ENCODE assay signal across 11 cellular contexts in genomic region chr1:62070384-62071011, GRCh38.
DNase-seq lines count a peak whose midpoint lies in the region; ATAC-seq and TF ChIP-seq lines count a peak whose summit lies in the region.
"Had no signal": no experiment of that assay in that cellular context is flagged by ENCODE, and none has a peak within 500 bp of the region (broad histone marks: within the 10 kb centered on the region; RNA-seq: fewer than 3 reads in every experiment).

No MANE protein-coding gene starts in this region.

- H3K4me3 ChIP-seq in osteoblast (ENCODE audit: insufficient read depth, low read length), result no peak overlapping the region
- H3K4me3 ChIP-seq: SK-N-MC had no signal

- no peak for ATAC-seq in HG03196 (IDR thresholded peaks at IDR 0.05; ENCODE audit: unreplicated experiment)
- ATAC-seq in HG03378 (IDR thresholded peaks at IDR 0.05; ENCODE audit: unreplicated experiment), result no peak

- no peaks in the 10 kb centered on the region for H3K36me3 ChIP-seq in osteoblast (ENCODE audit: insufficient read depth, low read length)

- DNase-seq in NCI-H1694 treated with DMSO at 0.1 percent for 48 hours (lab: John Stamatoyannopoulos, UW) (peak; percentile 16), NCI-H1694 (lab: John Stamatoyannopoulos, UW) (no peak), M059J (ENCODE audit: low read depth) (peak; percentile 10), cerebellar cortex (ENCODE audit: low spot score) (peak; percentile 65), osteoblast (ENCODE audit: insufficient read length, low spot score, missing footprints) (peak; percentile 46), middle frontal gyrus (ENCODE audit: extremely low spot score, low spot score) (no peak)
- DNase-seq: effector CD4-positive, alpha-beta T cell; stimulated activated CD4-positive, alpha-beta T cell treated with anti-CD3 and anti-CD28 coated beads, Interleukin-12 subunit alpha, Interleukin-12 subunit beta, amount 100 ng/mL, for 4 hours had no signal

- H4K20me1 ChIP-seq in osteoblast (ENCODE audit: insufficient read depth, low read length), result no peaks in the 10 kb centered on the region

- H3K4me1 ChIP-seq in osteoblast (ENCODE audit: insufficient read depth, low read length), result no peaks in the 10 kb centered on the region

- H3K27ac ChIP-seq in osteoblast (ENCODE audit: low read depth, low read length), result no peak overlapping the region
- H3K27ac ChIP-seq: SK-N-MC had no signal

- H3K27me3 ChIP-seq in osteoblast (ENCODE audit: insufficient read depth, low read length), result no peaks in the 10 kb centered on the region

- H3K79me2 ChIP-seq in osteoblast (ENCODE audit: insufficient read depth, low read length), result no peaks in the 10 kb centered on the region

- no peak overlapping the region for H3K4me2 ChIP-seq in osteoblast (ENCODE audit: insufficient read depth, low read length)

- TF ChIP-seq CTCF in osteoblast (IDR thresholded peaks at IDR 0.05; ENCODE audit: extremely low read depth, low read depth, low read length), result peak; percentile 64

- no peaks in the 10 kb centered on the region for H3K9me3 ChIP-seq in osteoblast (ENCODE audit: low read depth, low read length)

- no peak overlapping the region for H2AFZ ChIP-seq in osteoblast (ENCODE audit: low read length)

Comparison
In these comparisons a context has a peak if more than half of its experiments do, and no peak if none do; other contexts are left out.
1. DNase-seq: peak in NCI-H1694 treated with DMSO at 0.1 percent for 48 hours (single experiment), M059J (single experiment), cerebellar cortex (single experiment) and osteoblast (single experiment); none in NCI-H1694 (single experiment) and middle frontal gyrus (single experiment).